12 cellular contexts compared by ENCODE assay signal in genomic region chr1:248849637-248850036, GRCh38.
"Had no signal": no experiment of that assay in that cellular context is flagged by ENCODE, and none has a peak within 500 bp of the region (broad histone marks: within the 10 kb centered on the region; RNA-seq: fewer than 3 reads in every experiment).

No MANE protein-coding gene starts in this region.

- H3K27me3 ChIP-seq: stomach had no signal

- H3K4me1 ChIP-seq: parathyroid adenoma had no signal

- H3K9me3 ChIP-seq: stomach, thoracic aorta had no signal

- H3K9ac ChIP-seq: parathyroid adenoma had no signal

- H2AFZ ChIP-seq: parathyroid adenoma had no signal

- ATAC-seq: activated CD8-positive, alpha-beta T cell treated with anti-CD3 and anti-CD28 coated beads, Interleukin-2, amount 10 ng/mL, durations not matched to agents 7 days and 5 days; left colon had no signal

- H3K9me3 Mint-ChIP-seq: neural crest cell had no signal

- H3K4me3 Mint-ChIP-seq: activated CD8-positive, alpha-beta T cell treated with anti-CD3 and anti-CD28 coated beads, Interleukin-2, amount 10 ng/mL, durations not matched to agents 7 days and 5 days; neural crest cell had no signal

- H3K4me3 ChIP-seq: stomach, thoracic aorta had no signal

- H3K79me2 ChIP-seq: parathyroid adenoma had no signal

- DNase-seq: activated CD8-positive, alpha-beta T cell treated with anti-CD3 and anti-CD28 coated beads, Interleukin-2, amount 10 ng/mL, durations not matched to agents 7 days and 5 days; activated effector memory CD4-positive, alpha-beta T cell treated with Interleukin-2 at 50 U/mL for 16 hours; foreskin melanocyte; head of caudate nucleus; left colon; stimulated activated CD4-positive, alpha-beta T cell treated with anti-CD3 and anti-CD28 coated beads, Interleukin-15, amount 100 ng/mL, for 24 hours; stimulated activated CD4-positive, alpha-beta T cell treated with anti-CD3 and anti-CD28 coated beads, Interleukin-4, amount 100 ng/mL, for 24 hours; T1000 had no signal

- H3K27ac ChIP-seq: parathyroid adenoma, thoracic aorta had no signal
